ENCODE assay signal across 8 cellular contexts in the genomic region with DNA sequence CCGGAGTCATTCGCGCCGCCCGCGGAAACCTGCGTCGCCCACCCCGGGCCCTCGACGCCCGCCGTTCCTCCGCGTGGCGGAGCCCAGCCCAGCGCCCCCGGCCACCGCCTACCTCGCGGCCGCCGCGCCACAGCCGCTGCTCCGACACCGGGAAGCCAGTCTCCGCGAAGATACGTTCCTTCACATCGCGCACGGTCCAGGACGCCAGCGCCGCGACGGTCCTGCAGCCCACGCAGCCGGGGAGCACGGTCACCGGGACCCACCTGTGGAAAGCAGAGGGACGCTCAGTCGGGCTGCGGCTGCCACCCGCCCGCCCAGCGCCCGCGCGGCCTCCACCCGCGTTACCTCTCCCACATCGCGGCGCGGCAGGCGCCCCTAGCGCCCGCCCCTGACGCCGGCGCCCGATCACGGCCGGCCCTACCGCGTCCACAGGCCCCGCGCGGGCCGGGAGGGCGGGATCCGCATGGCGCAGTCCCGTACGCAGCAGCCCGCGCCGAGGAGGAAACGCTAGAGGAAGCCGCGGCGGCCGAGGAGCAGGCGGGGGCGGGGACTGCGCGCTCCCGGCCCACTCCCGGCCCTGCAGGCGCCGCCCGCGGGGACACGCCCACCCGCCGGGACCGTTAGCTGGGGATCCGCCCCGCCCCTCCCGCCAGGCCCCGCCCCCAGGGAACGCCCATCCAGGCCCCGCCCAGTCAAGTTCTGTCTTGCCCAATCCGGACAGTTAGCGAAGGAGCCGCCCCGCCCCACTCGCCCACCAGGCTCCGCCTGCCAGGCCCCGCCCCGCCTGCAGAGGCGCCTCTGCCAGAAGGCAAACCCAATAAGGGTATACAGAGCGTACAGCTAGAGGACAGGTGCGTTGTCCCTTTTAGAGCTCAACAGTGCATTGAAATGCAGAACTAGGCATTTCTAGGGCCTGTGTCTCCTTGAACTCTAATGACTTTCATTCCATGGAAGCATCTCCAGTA. TPM values are rescaled to one million over a fixed set of nuclear protein-coding genes. Genes with fewer than 3 reads are reported as not detected.
DNase-seq lines count a peak whose midpoint lies in the region; ATAC-seq lines count a peak whose summit lies in the region.

No MANE protein-coding gene starts in this region.

- peaks cover 29% of the 10 kb centered on the region for H3K36me3 Mint-ChIP-seq in activated CD8-positive, alpha-beta memory T cell treated with anti-CD3 and anti-CD28 coated beads, Interleukin-2, amount 10 ng/mL, durations not matched to agents 7 days and 5 days

- peak overlapping the region; percentile 74 for H3K4me3 Mint-ChIP-seq in activated CD8-positive, alpha-beta memory T cell treated with anti-CD3 and anti-CD28 coated beads, Interleukin-2, amount 10 ng/mL, durations not matched to agents 7 days and 5 days

- peak overlapping the region; percentile 77 for H3K9ac ChIP-seq in endocrine pancreas (ENCODE audit: control insufficient read depth, insufficient read depth, low read length)

- peaks cover 3% of the 10 kb centered on the region for H3K27me3 Mint-ChIP-seq in activated CD8-positive, alpha-beta memory T cell treated with anti-CD3 and anti-CD28 coated beads, Interleukin-2, amount 10 ng/mL, durations not matched to agents 7 days and 5 days

- H3K4me1 ChIP-seq in endocrine pancreas (ENCODE audit: control insufficient read depth, insufficient read depth, low read length) = peaks cover 4% of the 10 kb centered on the region
- H3K4me1 ChIP-seq in mesodermal cell (ENCODE audit: control insufficient read depth, insufficient read depth, low read length, poor library complexity, severe bottlenecking) = peaks cover 13% of the 10 kb centered on the region

- H3K36me3 ChIP-seq in endocrine pancreas (ENCODE audit: control insufficient read depth, insufficient read depth, low read length) = no peaks in the 10 kb centered on the region
- H3K36me3 ChIP-seq in mesodermal cell (ENCODE audit: control insufficient read depth, insufficient read depth, low read length) = peaks cover 27% of the 10 kb centered on the region

- H3K9me3 ChIP-seq in endocrine pancreas (ENCODE audit: control insufficient read depth, low read length) (no peaks in the 10 kb centered on the region), mesodermal cell (ENCODE audit: control insufficient read depth, low read length) (no peaks in the 10 kb centered on the region)

- peak overlapping the region; percentile 65 for H3K27ac Mint-ChIP-seq in activated CD8-positive, alpha-beta memory T cell treated with anti-CD3 and anti-CD28 coated beads, Interleukin-2, amount 10 ng/mL, durations not matched to agents 7 days and 5 days

- H3K4me3 ChIP-seq in endocrine pancreas (ENCODE audit: control insufficient read depth, insufficient read depth, low read length) (peak overlapping the region; percentile 56), mesodermal cell (ENCODE audit: extremely low read depth, insufficient read depth, low read length, poor library complexity, severe bottlenecking) (peak overlapping the region; percentile 72)

- CTCF ChIA-PET in activated CD8-positive, alpha-beta memory T cell treated with anti-CD3 and anti-CD28 coated beads, Interleukin-2, amount 10 ng/mL, durations not matched to agents 7 days and 5 days (lab: Charles Lee) = no interaction called here

- no peaks in the 10 kb centered on the region for H3K9me3 Mint-ChIP-seq in activated CD8-positive, alpha-beta memory T cell treated with anti-CD3 and anti-CD28 coated beads, Interleukin-2, amount 10 ng/mL, durations not matched to agents 7 days and 5 days (ENCODE audit: low read depth)

- WGBS in mesodermal cell (ENCODE audit: insufficient coverage in 2 of 2), 2 experiments = 1% methylated on average over 58 to 91 of the region's 116 CpGs

- H3K27ac ChIP-seq in mesodermal cell (ENCODE audit: low read depth, low read length, severe bottlenecking) = peak overlapping the region; percentile 20

- peaks cover 58% of the 10 kb centered on the region for H3K4me1 Mint-ChIP-seq in activated CD8-positive, alpha-beta memory T cell treated with anti-CD3 and anti-CD28 coated beads, Interleukin-2, amount 10 ng/mL, durations not matched to agents 7 days and 5 days

- DNase-seq in CMK (ENCODE audit: low read depth) = peak; percentile 56
- DNase-seq in HS-27A (ENCODE audit: low read depth) = peak; percentile 41
- DNase-seq in NK-92 treated with Interleukin-12 subunit alpha and Interleukin-12 subunit beta, amount 100 ng/mL, for 24 hours (lab: John Stamatoyannopoulos, UW) = peak; percentile 93
- peak; percentile 97 for DNase-seq in activated CD8-positive, alpha-beta memory T cell treated with anti-CD3 and anti-CD28 coated beads, Interleukin-2, amount 10 ng/mL, durations not matched to agents 7 days and 5 days
- peak; percentile 98 for DNase-seq in stimulated activated CD8-positive, alpha-beta memory T cell treated with anti-CD3 and anti-CD28 coated beads, Interleukin-15, amount 100 ng/mL, for 24 hours (ENCODE audit: low read depth)

- ATAC-seq in GM19468 (IDR thresholded peaks at IDR 0.05; ENCODE audit: extremely low read depth, unreplicated experiment) = peak; percentile 55
- peak; percentile 94 for ATAC-seq in activated CD8-positive, alpha-beta memory T cell treated with anti-CD3 and anti-CD28 coated beads, Interleukin-2, amount 10 ng/mL, durations not matched to agents 7 days and 5 days

- no peaks in the 10 kb centered on the region for H3K27me3 ChIP-seq in endocrine pancreas (ENCODE audit: control insufficient read depth, insufficient read depth, low read length)

RNA-seq across cellular contexts. Expression of a gene that starts 58.2 kb away (rescaled TPM):
- 10 to 100 TPM; 24.0 to 28.4 TPM for total RNA-seq in activated CD8-positive, alpha-beta memory T cell treated with anti-CD3 and anti-CD28 coated beads, Interleukin-2, amount 10 ng/mL, durations not matched to agents 7 days and 5 days
- 25.5 TPM for polyA plus RNA-seq in mesodermal cell (2013, experiment 1 of 2)
- 19.2 TPM for polyA plus RNA-seq in mesodermal cell (2013, experiment 2 of 2)

Comparison
In these comparisons a context has a peak if more than half of its experiments do, and no peak if none do; other contexts are left out.
1. Peak in every context shown above with its lines: DNase-seq, ATAC-seq, H3K4me3 ChIP-seq and H3K27ac ChIP-seq.
2. DNase-seq: peak in every context shown above with its lines; median percentile 98 in stimulated activated CD8-positive, alpha-beta memory T cell treated with anti-CD3 and anti-CD28 coated beads, Interleukin-15, amount 100 ng/mL, for 24 hours; 97 in activated CD8-positive, alpha-beta memory T cell treated with anti-CD3 and anti-CD28 coated beads, Interleukin-2, amount 10 ng/mL, durations not matched to agents 7 days and 5 days; 93 in NK-92 treated with Interleukin-12 subunit alpha and Interleukin-12 subunit beta, amount 100 ng/mL, for 24 hours; 56 in CMK; 41 in HS-27A.